ENCODE assay signal across 8 cellular contexts in genomic region chr1:200306954-200307754, GRCh38.
DNase-seq lines count a peak whose midpoint lies in the region; ATAC-seq and TF ChIP-seq lines count a peak whose summit lies in the region.

No MANE protein-coding gene starts in this region.

- H3K27me3 Mint-ChIP-seq in naive B cell, result no peaks in the 10 kb centered on the region

- H3K27me3 ChIP-seq in HL-60 (ENCODE audit: insufficient read depth, poor library complexity, severe bottlenecking), result no peaks in the 10 kb centered on the region

- H3K4me3 ChIP-seq in HL-60 (replicated peaks; ENCODE audit: insufficient read depth, low read length) (no peak overlapping the region), coronary artery (no peak overlapping the region)

- no peaks in the 10 kb centered on the region for H3K36me3 Mint-ChIP-seq in naive B cell

- no peaks in the 10 kb centered on the region for H3K9me3 Mint-ChIP-seq in naive B cell

- H3K4me3 Mint-ChIP-seq in naive B cell, result peak overlapping the region; percentile 72 to 93 (median 83)

- peaks cover 44 to 65% (median 45%) of the 10 kb centered on the region in 3 donors for H3K4me1 Mint-ChIP-seq in naive B cell

- H3K27ac Mint-ChIP-seq in naive B cell, result peak overlapping the region; percentile 78 to 98 (median 94)

- peak; percentile 59 for ATAC-seq in GM18907 (IDR thresholded peaks at IDR 0.05; ENCODE audit: unreplicated experiment)
- peak; percentile 73 to 77 for ATAC-seq in naive B cell (ENCODE audit: low read depth in 2 of 2)
- ATAC-seq in HG02870 (IDR thresholded peaks at IDR 0.05; ENCODE audit: unreplicated experiment), result no peak

- H3K27ac ChIP-seq in HL-60 (replicated peaks) (no peak overlapping the region), coronary artery (no peak overlapping the region)

- TF ChIP-seq CTCF in HL-60 (IDR thresholded peaks at IDR 0.05; ENCODE audit: insufficient read depth, low read length) (peak; percentile 66), coronary artery (IDR thresholded peaks at IDR 0.05) (peak; percentile 65)

- DNase-seq in DMS153 treated with DMSO at 0.1 percent for 48 hours (lab: John Stamatoyannopoulos, UW; ENCODE audit: unreplicated experiment), result peak; percentile 76
- DNase-seq in DMS153 (lab: John Stamatoyannopoulos, UW), result no peak
- DNase-seq in HL-60 (ENCODE audit: low read depth in 1 of 2, low spot score in 1 of 2), result peak in 1 of 2 experiments; percentile 16
- DNase-seq in RPMI7951 (ENCODE audit: low read depth), result peak; percentile 35
- DNase-seq in coronary artery (ENCODE audit: low spot score), result no peak
- DNase-seq in naive B cell, result peak; percentile 69

Comparison
In these comparisons a context has a peak if more than half of its experiments do, and no peak if none do; other contexts are left out.
1. DNase-seq: peak in DMS153 treated with DMSO at 0.1 percent for 48 hours (single experiment), RPMI7951 (single experiment) and naive B cell (single experiment); none in DMS153 (single experiment) and coronary artery (single experiment).